ENCODE assay signal across 28 cellular contexts in the genomic region with DNA sequence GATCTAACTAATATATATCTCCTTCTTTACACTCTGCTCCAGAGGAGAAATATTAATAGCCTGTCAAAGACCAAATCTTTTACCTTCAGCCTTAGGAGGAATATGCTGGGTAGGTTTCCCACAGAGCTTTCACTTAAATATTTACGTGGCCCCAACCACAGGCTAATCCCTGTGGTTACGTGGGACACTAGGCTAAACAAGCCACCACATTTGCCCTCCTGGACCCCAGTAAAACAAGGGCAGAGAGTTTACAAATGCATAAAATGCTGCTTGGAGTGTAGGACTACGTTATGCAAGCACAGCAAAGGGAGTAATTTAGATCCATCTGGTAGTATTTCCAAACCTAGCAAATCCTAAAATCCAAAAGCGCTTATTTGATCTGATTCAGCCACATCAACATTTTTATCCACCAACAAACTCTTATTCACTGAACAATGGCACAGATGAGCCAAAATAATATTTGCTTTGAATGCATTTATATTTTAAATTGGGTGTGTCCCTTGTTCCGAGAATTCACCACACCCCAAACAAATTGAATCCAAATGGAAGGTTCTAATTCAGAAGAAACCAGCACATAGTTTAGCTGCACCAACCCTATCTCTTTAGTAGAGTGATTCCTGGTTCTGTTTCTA.
DNase-seq lines count a peak whose midpoint lies in the region; ATAC-seq and TF ChIP-seq lines count a peak whose summit lies in the region.
"Had no signal": no experiment of that assay in that cellular context is flagged by ENCODE, and none has a peak within 500 bp of the region (broad histone marks: within the 10 kb centered on the region; RNA-seq: fewer than 3 reads in every experiment).

No MANE protein-coding gene starts in this region.

- TF ChIP-seq CTCF in choroid plexus epithelial cell (conservative IDR thresholded peaks at IDR 0.05; ENCODE audit: low read depth, low read length) (no peak), nephron (IDR thresholded peaks at IDR 0.05; ENCODE audit: unreplicated experiment in 3 of 3) (no peak), psoas muscle (IDR thresholded peaks at IDR 0.05) (no peak)

- WGBS in psoas muscle, 3 donors: 77 to 84% (median 83%) methylated on average over 5 of the region's 5 CpGs

- no peak overlapping the region for H3K4me3 Mint-ChIP-seq in nephron
- no peak overlapping the region for H3K4me3 Mint-ChIP-seq in activated CD4-positive, alpha-beta memory T cell treated with anti-CD3 and anti-CD28 coated beads for 36 hours
- H3K4me3 Mint-ChIP-seq: activated CD4-positive, alpha-beta T cell treated with anti-CD3 and anti-CD28 coated beads, Interleukin-2, amount 10 ng/mL, durations not matched to agents 7 days and 5 days; activated CD8-positive, alpha-beta memory T cell treated with anti-CD3 and anti-CD28 coated beads, Interleukin-2, amount 10 ng/mL, durations not matched to agents 7 days and 5 days; activated naive CD4-positive, alpha-beta T cell treated with anti-CD3 and anti-CD28 coated beads for 36 hours; activated T-helper 1 cell treated with anti-CD3 and anti-CD28 coated beads, Interleukin-12 subunit alpha, Interleukin-12 subunit beta, Interleukin-2, Interleukin-4 antibody, amounts not matched to agents 30 ng/mL and 10 ng/mL and 1 ng/mL, durations not matched to agents 14 hours and 24 hours and 36 hours; CD8-positive, alpha-beta T cell; GM23338 had no signal

- no peaks in the 10 kb centered on the region for H3K27me3 Mint-ChIP-seq in nephron (ENCODE audit: low read depth)
- H3K27me3 Mint-ChIP-seq in activated CD4-positive, alpha-beta memory T cell treated with anti-CD3 and anti-CD28 coated beads for 36 hours: no peaks in the 10 kb centered on the region

- no peaks in the 10 kb centered on the region for H3K36me3 ChIP-seq in psoas muscle (ENCODE audit: insufficient read depth in 1 of 2, low read depth in 1 of 2)
- H3K36me3 ChIP-seq: gastrocnemius medialis, neutrophil had no signal

- H3K4me1 ChIP-seq in psoas muscle: peaks cover under 1% of the 10 kb centered on the region

- H3K27ac Mint-ChIP-seq in nephron: peak overlapping the region in 2 of 3 experiments; percentile 62 to 71
- no peak overlapping the region for H3K27ac Mint-ChIP-seq in activated CD4-positive, alpha-beta memory T cell treated with anti-CD3 and anti-CD28 coated beads for 36 hours
- H3K27ac Mint-ChIP-seq: activated CD4-positive, alpha-beta T cell treated with anti-CD3 and anti-CD28 coated beads, Interleukin-2, amount 10 ng/mL, durations not matched to agents 7 days and 5 days; activated CD8-positive, alpha-beta memory T cell treated with anti-CD3 and anti-CD28 coated beads, Interleukin-2, amount 10 ng/mL, durations not matched to agents 7 days and 5 days; activated naive CD4-positive, alpha-beta T cell treated with anti-CD3 and anti-CD28 coated beads for 36 hours; activated T-helper 1 cell treated with anti-CD3 and anti-CD28 coated beads, Interleukin-12 subunit alpha, Interleukin-12 subunit beta, Interleukin-2, Interleukin-4 antibody, amounts not matched to agents 30 ng/mL and 10 ng/mL and 1 ng/mL, durations not matched to agents 14 hours and 24 hours and 36 hours; CD8-positive, alpha-beta T cell; GM23338 had no signal

- POLR2A ChIA-PET in activated CD4-positive, alpha-beta memory T cell treated with anti-CD3 and anti-CD28 coated beads for 36 hours (lab: Charles Lee): no interaction called here

- CTCF ChIA-PET in activated CD4-positive, alpha-beta memory T cell treated with anti-CD3 and anti-CD28 coated beads for 36 hours (lab: Charles Lee): no interaction called here

- H3K27ac ChIP-seq in psoas muscle: no peak overlapping the region
- H3K27ac ChIP-seq: gastrocnemius medialis, hepatocyte, HL-60, neutrophil had no signal

- no peaks in the 10 kb centered on the region for H3K9me3 ChIP-seq in psoas muscle
- H3K9me3 ChIP-seq: gastrocnemius medialis, neutrophil had no signal

- no peaks in the 10 kb centered on the region for H3K27me3 ChIP-seq in psoas muscle (ENCODE audit: insufficient read depth in 3 of 3, low read length in 2 of 3)
- H3K27me3 ChIP-seq: gastrocnemius medialis, hepatocyte, neutrophil had no signal

- peaks cover 31% of the 10 kb centered on the region for H3K4me1 Mint-ChIP-seq in nephron
- H3K4me1 Mint-ChIP-seq in activated CD4-positive, alpha-beta memory T cell treated with anti-CD3 and anti-CD28 coated beads for 36 hours (ENCODE audit: low read depth): no peaks in the 10 kb centered on the region
- H3K4me1 Mint-ChIP-seq: activated CD8-positive, alpha-beta memory T cell treated with anti-CD3 and anti-CD28 coated beads, Interleukin-2, amount 10 ng/mL, durations not matched to agents 7 days and 5 days had no signal

- H3K9me3 Mint-ChIP-seq in nephron: no peaks in the 10 kb centered on the region
- H3K9me3 Mint-ChIP-seq in activated CD4-positive, alpha-beta memory T cell treated with anti-CD3 and anti-CD28 coated beads for 36 hours: no peaks in the 10 kb centered on the region
- H3K9me3 Mint-ChIP-seq: activated CD4-positive, alpha-beta T cell treated with anti-CD3 and anti-CD28 coated beads, Interleukin-2, amount 10 ng/mL, durations not matched to agents 7 days and 5 days; activated naive CD4-positive, alpha-beta T cell treated with anti-CD3 and anti-CD28 coated beads for 36 hours; activated T-helper 1 cell treated with anti-CD3 and anti-CD28 coated beads, Interleukin-12 subunit alpha, Interleukin-12 subunit beta, Interleukin-2, Interleukin-4 antibody, amounts not matched to agents 30 ng/mL and 10 ng/mL and 1 ng/mL, durations not matched to agents 14 hours and 24 hours and 36 hours; CD8-positive, alpha-beta T cell had no signal

- peak; percentile 7 for ATAC-seq in left ventricle myocardium superior
- ATAC-seq in psoas muscle: no peak
- ATAC-seq: activated CD8-positive, alpha-beta memory T cell treated with anti-CD3 and anti-CD28 coated beads, Interleukin-2, amount 10 ng/mL, durations not matched to agents 7 days and 5 days; CD8-positive, alpha-beta T cell; gastrocnemius medialis; GM23338; left colon had no signal

- no peak for DNase-seq in left ventricle myocardium superior
- no peak for DNase-seq in cardiac septum (ENCODE audit: low spot score)
- peak; percentile 70 for DNase-seq in choroid plexus epithelial cell (ENCODE audit: low read depth)
- DNase-seq in GOT3 (lab: John Stamatoyannopoulos, UW): no peak
- DNase-seq in psoas muscle: no peak
- no peak for DNase-seq in activated naive CD4-positive, alpha-beta T cell treated with anti-CD3 and anti-CD28 coated beads, Interleukin-2, amount 50 U/mL, for 16 hours
- no peak for DNase-seq in activated CD4-positive, alpha-beta memory T cell treated with anti-CD3 and anti-CD28 coated beads for 36 hours
- DNase-seq: activated CD4-positive, alpha-beta T cell treated with anti-CD3 and anti-CD28 coated beads, Interleukin-2, amount 10 ng/mL, durations not matched to agents 7 days and 5 days; activated CD8-positive, alpha-beta memory T cell treated with anti-CD3 and anti-CD28 coated beads, Interleukin-2, amount 10 ng/mL, durations not matched to agents 7 days and 5 days; activated naive CD4-positive, alpha-beta T cell treated with anti-CD3 and anti-CD28 coated beads for 36 hours; amygdala; CD8-positive, alpha-beta T cell; effector memory CD4-positive, alpha-beta T cell; gastrocnemius medialis; Kasumi-1; left colon; MV-4-11; NCI-H1436 treated with DMSO at 0.1 percent for 48 hours; NCI-H345; OCI-M1; stimulated activated CD4-positive, alpha-beta T cell treated with anti-CD3 and anti-CD28 coated beads, Interleukin-2, amount 100 ng/mL, for 48 hours had no signal

- H3K36me3 Mint-ChIP-seq in nephron (ENCODE audit: low read depth): peaks cover 13% of the 10 kb centered on the region
- no peaks in the 10 kb centered on the region for H3K36me3 Mint-ChIP-seq in activated CD4-positive, alpha-beta memory T cell treated with anti-CD3 and anti-CD28 coated beads for 36 hours
- H3K36me3 Mint-ChIP-seq: activated CD8-positive, alpha-beta memory T cell treated with anti-CD3 and anti-CD28 coated beads, Interleukin-2, amount 10 ng/mL, durations not matched to agents 7 days and 5 days had no signal

- intact Hi-C loops in left ventricle myocardium superior (cut with micrococcal nuclease): no loop called here
- intact Hi-C loops in cardiac septum (cut with DNase I): loop anchor here (5.0 kb wide), 1 partner anchor 37 kb away; no protein-coding TSS in a partner anchor
- intact Hi-C loops in psoas muscle (cut with DNase I): no loop called here
- intact Hi-C loops in activated CD4-positive, alpha-beta memory T cell treated with anti-CD3 and anti-CD28 coated beads for 36 hours (cut with micrococcal nuclease): no loop called here

- H3K4me3 ChIP-seq in choroid plexus epithelial cell (ENCODE audit: low read depth, low read length) (no peak overlapping the region), psoas muscle (no peak overlapping the region)
- H3K4me3 ChIP-seq: coronary artery, gastrocnemius medialis, GM23338, hepatocyte had no signal
